Comparison of ENCODE assay signal across 18 cellular contexts in the genomic region with DNA sequence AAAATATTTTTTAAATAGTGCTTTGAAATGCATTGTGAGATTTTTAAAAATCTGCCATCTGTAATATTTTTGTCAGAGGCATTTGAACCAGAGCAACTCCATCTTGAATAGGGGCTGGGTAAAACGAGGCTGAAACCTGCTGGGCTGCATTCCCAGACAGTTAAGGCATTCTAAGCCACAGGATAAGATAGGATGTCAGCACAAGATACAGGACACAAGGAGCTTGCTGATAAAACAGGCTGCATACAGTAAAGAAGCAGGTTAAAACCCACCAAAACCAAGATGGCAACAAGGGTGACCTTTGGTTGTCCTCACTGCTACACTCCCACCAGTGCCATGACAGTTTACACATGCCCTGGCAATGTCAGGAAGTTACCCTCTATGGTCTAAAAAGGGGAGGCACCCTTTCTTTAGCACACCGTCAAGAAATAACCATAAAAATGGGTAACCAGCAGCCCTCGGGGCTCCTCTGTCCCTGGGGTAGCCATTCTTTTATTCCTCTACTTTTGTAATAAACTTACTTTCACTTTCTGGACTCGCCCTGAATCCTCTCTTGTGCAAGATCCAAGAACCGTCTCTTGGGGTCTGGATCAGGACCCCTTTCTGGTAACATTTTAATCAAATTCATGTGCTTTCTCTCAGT.
A peak's percentile ranks its signal among the peaks of the same experiment; 100 is the strongest.
DNase-seq lines count a peak whose midpoint lies in the region; ATAC-seq, FAIRE-seq and TF ChIP-seq lines count a peak whose summit lies in the region.
"Had no signal": no experiment of that assay in that cellular context is flagged by ENCODE, and none has a peak within 500 bp of the region (broad histone marks: within the 10 kb centered on the region; RNA-seq: fewer than 3 reads in every experiment).

No MANE protein-coding gene starts in this region.

- 49% methylated on average over 5 of the region's 5 CpGs for WGBS in A549 (ENCODE audit: missing lambda C conversion rate)
- 42 to 50% methylated on average over 5 of the region's 5 CpGs for WGBS in transverse colon (ENCODE audit: low coverage in 1 of 2), 2 donors

- TF ChIP-seq RAD21 in A549 (conservative IDR thresholded peaks at IDR 0.05 in 1 of 2, IDR thresholded peaks at IDR 0.05 in 1 of 2) = no peak

- TF ChIP-seq CTCF in A549 (IDR thresholded peaks at IDR 0.05) (no peak), transverse colon (IDR thresholded peaks at IDR 0.05) (no peak)

- H3K27me3 ChIP-seq in HAP-1 (ENCODE audit: low read depth) (no peaks in the 10 kb centered on the region), iPS-20b (ENCODE audit: insufficient read depth, low read length) (no peaks in the 10 kb centered on the region), transverse colon (no peaks in the 10 kb centered on the region)

- no peak for FAIRE-seq in A549 (lab: Jason Lieb, UNC)
- FAIRE-seq: small intestine, TTC549 had no signal

- DNase-seq in A549 (ENCODE audit: low read depth in 1 of 2, low spot score in 1 of 2) (no peak), HAP-1 (ENCODE audit: low spot score in 2 of 2) (peak; percentile 54 to 57), amniotic epithelial cell (ENCODE audit: low read depth) (peak; percentile 32), KBM-7 (no peak), transverse colon (no peak)
- DNase-seq in activated naive CD4-positive, alpha-beta T cell treated with anti-CD3 and anti-CD28 coated beads, Interleukin-2, amount 50 U/mL, for 16 hours = no peak
- DNase-seq in activated effector memory CD4-positive, alpha-beta T cell treated with Interleukin-2 at 50 U/mL for 16 hours = no peak
- DNase-seq: activated CD4-positive, alpha-beta T cell treated with anti-CD3 and anti-CD28 coated beads, Interleukin-2, amount 50 U/mL, for 4 hours; activated T-cell treated with anti-CD3 and anti-CD28 coated beads, Interleukin-2, amount 50 U/mL, for 48 hours; COR-L47; kidney glomerular epithelial cell; NCI-H1694 treated with DMSO at 0.1 percent for 48 hours; OCI-M1; small intestine had no signal

- POLR2A ChIA-PET in A549 (lab: Yijun Ruan, JAX) = no interaction called here

- H3K4me3 ChIP-seq in A549 (no peak overlapping the region), HAP-1 (no peak overlapping the region), iPS-20b (ENCODE audit: low read length) (no peak overlapping the region), transverse colon (no peak overlapping the region)
- H3K4me3 ChIP-seq: SK-N-MC had no signal

- CTCF ChIA-PET in A549 (lab: Yijun Ruan, JAX) = no interaction called here

- TF ChIP-seq EP300 in A549 (IDR thresholded peaks at IDR 0.05) = no peak
- no peak for TF ChIP-seq EP300 in transverse colon (IDR thresholded peaks at IDR 0.05; ENCODE audit: low read depth)

- H3K4me2 ChIP-seq in A549 = peak overlapping the region; percentile 60

- no peaks in the 10 kb centered on the region; the same call in 1 of the 2 replicates for H3K36me3 ChIP-seq in HAP-1 (replicated peaks)
- H3K36me3 ChIP-seq in iPS-20b (ENCODE audit: insufficient read depth, low read depth, low read length) = no peaks in the 10 kb centered on the region
- no peaks in the 10 kb centered on the region for H3K36me3 ChIP-seq in transverse colon

- intact Hi-C loops in transverse colon (cut with DNase I; ENCODE audit: low total_unique reads) = no loop called here

- in situ Hi-C loops in HAP-1 (cut with MboI; ENCODE audit: low sequenced_read_pairs) = no loop called here
- in situ Hi-C loops in KBM-7 (cut with MboI; ENCODE audit: low pct_unique_long_range_greater_than_20kb, low sequenced_read_pairs) = no loop called here
- in situ Hi-C loops in transverse colon (cut with MboI; ENCODE audit: low pct_ligation_motif_present in 1 of 4, low pct_unique_long_range_greater_than_20kb in 1 of 4, low sequenced_read_pairs in 3 of 4) = no loop called here

- H3K9ac ChIP-seq in iPS-20b (ENCODE audit: low read depth, low read length) = no peak overlapping the region; the same call in 1 of the 2 replicates

- no peak for ATAC-seq in A549
- ATAC-seq: stimulated activated memory B cell treated with anti-CD40 and anti-IgM and Interleukin-4, amounts not matched to agents 10 μg/mL and 1 μg/mL and 100 μg/mL, for 72 hours had no signal

- peak overlapping the region in 1 of 2 experiments; percentile 57; a peak in 3 of 6 replicates for H3K27ac ChIP-seq in A549
- peak overlapping the region; percentile 57 for H3K27ac ChIP-seq in iPS-20b (ENCODE audit: low read length)
- no peak overlapping the region for H3K27ac ChIP-seq in transverse colon
- H3K27ac ChIP-seq: SK-N-MC had no signal

- H3K4me1 ChIP-seq in A549 = peaks cover 11% of the 10 kb centered on the region
- H3K4me1 ChIP-seq in HAP-1 = peaks cover 34% of the 10 kb centered on the region
- H3K4me1 ChIP-seq in iPS-20b (ENCODE audit: insufficient read depth, low read length) = peaks cover 31% of the 10 kb centered on the region; the same call in 1 of the 2 replicates
- H3K4me1 ChIP-seq in transverse colon = no peaks in the 10 kb centered on the region

- no peak for TF ChIP-seq POLR2A in A549 (IDR thresholded peaks at IDR 0.05; ENCODE audit: low read length)
- TF ChIP-seq POLR2A in transverse colon (IDR thresholded peaks at IDR 0.05) = no peak

- H3K9me3 ChIP-seq in A549 (no peaks in the 10 kb centered on the region), HAP-1 (no peaks in the 10 kb centered on the region), iPS-20b (ENCODE audit: insufficient read depth, low read depth, low read length) (no peaks in the 10 kb centered on the region), transverse colon (no peaks in the 10 kb centered on the region)

TF ChIP-seq in A549, 52 proteins besides CTCF, POLR2A, EP300 and RAD21:
- no peak for TF ChIP-seq PHF8 (IDR thresholded peaks at IDR 0.05; ENCODE audit: borderline replicate concordance, low read depth)
- no peak for TF ChIP-seq GATA3 (IDR thresholded peaks at IDR 0.05; ENCODE audit: borderline replicate concordance)
- no peak for TF ChIP-seq NR3C1 (IDR thresholded peaks at IDR 0.05)
- no peak for TF ChIP-seq BHLHE40 (IDR thresholded peaks at IDR 0.05; ENCODE audit: low read depth, low read length)
- TF ChIP-seq ZSCAN20 (CRISPR knock-in tag; IDR thresholded peaks at IDR 0.05) = no peak
- TF ChIP-seq CEBPB (IDR thresholded peaks at IDR 0.05) = no peak
- no peak for TF ChIP-seq RARB (CRISPR knock-in tag; IDR thresholded peaks at IDR 0.05)

Comparison
In these comparisons a context has a peak if more than half of its experiments do, and no peak if none do; other contexts are left out.
1. DNase-seq: peak in HAP-1 (2 of 2) and amniotic epithelial cell (single experiment); none in A549 (0 of 2), KBM-7 (single experiment), transverse colon (single experiment), activated naive CD4-positive, alpha-beta T cell treated with anti-CD3 and anti-CD28 coated beads, Interleukin-2, amount 50 U/mL, for 16 hours (single experiment) and activated effector memory CD4-positive, alpha-beta T cell treated with Interleukin-2 at 50 U/mL for 16 hours (single experiment).